ENCODE assay signal across 8 cellular contexts in the genomic region with DNA sequence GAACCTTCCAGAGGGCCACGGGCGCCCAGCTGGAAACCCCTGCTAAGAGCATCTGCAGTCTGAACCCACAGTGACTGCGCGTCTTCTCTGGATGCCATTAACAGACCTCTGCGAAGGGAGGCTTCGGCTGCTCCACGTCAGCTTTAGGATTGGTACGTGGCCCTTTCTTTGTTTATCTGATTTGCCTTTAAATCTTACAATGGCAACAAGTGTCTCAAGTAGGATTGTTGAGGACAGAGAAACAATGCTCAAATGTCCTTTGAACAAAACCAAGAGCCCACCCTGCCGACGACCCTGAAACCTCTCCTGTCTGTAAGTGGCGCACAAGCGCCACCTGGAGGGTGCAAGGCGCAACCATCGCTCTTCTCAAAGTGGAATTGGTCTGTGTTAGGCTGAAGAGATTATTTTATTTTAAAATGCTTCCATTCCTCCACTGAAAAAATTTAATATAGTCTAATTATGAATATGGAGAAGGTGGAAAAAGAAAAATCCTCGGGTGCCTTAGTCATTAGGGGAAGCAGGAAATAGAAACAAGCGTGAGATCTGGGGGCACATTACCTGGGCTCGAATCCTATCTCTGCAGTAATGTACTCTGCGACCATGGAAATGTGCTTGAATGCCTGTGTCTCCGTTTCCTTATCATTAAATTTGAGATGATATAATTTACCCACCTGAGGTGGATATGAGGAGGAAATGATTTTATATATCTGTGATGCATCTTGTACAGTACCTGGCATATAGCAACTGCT.
DNase-seq lines count a peak whose midpoint lies in the region; ATAC-seq and TF ChIP-seq lines count a peak whose summit lies in the region.

No MANE protein-coding gene starts in this region.

- H3K9me3 Mint-ChIP-seq in nephron, result no peaks in the 10 kb centered on the region

- peak; percentile 66 for TF ChIP-seq CTCF in GM20000 (IDR thresholded peaks at IDR 0.05; ENCODE audit: extremely low read depth, missing control alignments)
- peak; percentile 89 to 90 (median 90) for TF ChIP-seq CTCF in nephron (IDR thresholded peaks at IDR 0.05; ENCODE audit: unreplicated experiment in 3 of 3)

- peaks cover 4% of the 10 kb centered on the region for H3K27me3 Mint-ChIP-seq in nephron (ENCODE audit: low read depth)

- no peaks in the 10 kb centered on the region for H3K36me3 Mint-ChIP-seq in nephron (ENCODE audit: low read depth)

- DNase-seq in COR-L47 (lab: John Stamatoyannopoulos, UW) (peak; percentile 10), GM20000 (ENCODE audit: low spot score) (peak; percentile 36), NCI-H1105 (lab: John Stamatoyannopoulos, UW) (peak; percentile 32), fibroblast of peridontal ligament (ENCODE audit: extremely low read depth) (peak; percentile 49)
- peak; percentile 3 to 16 for DNase-seq in activated CD4-positive, alpha-beta T cell treated with anti-CD3 and anti-CD28 coated beads, Interleukin-2, amount 50 U/mL, for 48 hours

- H3K4me1 Mint-ChIP-seq in nephron, result peaks cover 10% of the 10 kb centered on the region

- peak overlapping the region; percentile 56 to 75 (median 63) for H3K4me3 Mint-ChIP-seq in nephron

- no peak for ATAC-seq in GM19328 (IDR thresholded peaks at IDR 0.05; ENCODE audit: unreplicated experiment)
- no peak for ATAC-seq in HG02678 (IDR thresholded peaks at IDR 0.05; ENCODE audit: unreplicated experiment)

- no peak overlapping the region for H3K27ac Mint-ChIP-seq in nephron
